ENCODE assay signal across 17 cellular contexts in genomic region chrX:102808336-102808735, GRCh38.
DNase-seq lines count a peak whose midpoint lies in the region; ATAC-seq, FAIRE-seq and TF ChIP-seq lines count a peak whose summit lies in the region.
"Had no signal": no experiment of that assay in that cellular context is flagged by ENCODE, and none has a peak within 500 bp of the region (broad histone marks: within the 10 kb centered on the region; RNA-seq: fewer than 3 reads in every experiment).

No MANE protein-coding gene starts in this region.

- no peaks in the 10 kb centered on the region for H3K36me3 Mint-ChIP-seq in MCF 10A (ENCODE audit: insufficient read depth, unreplicated experiment)

- H3K9me3 Mint-ChIP-seq in MCF 10A (ENCODE audit: unreplicated experiment): no peaks in the 10 kb centered on the region

- H3K4me3 Mint-ChIP-seq in MCF 10A (ENCODE audit: unreplicated experiment): no peak overlapping the region
- H3K4me3 Mint-ChIP-seq: H9 had no signal

- in situ Hi-C loops in mammary epithelial cell (cut with MboI; ENCODE audit: low sequenced_read_pairs in 2 of 2): no loop called here

- CTCF ChIA-PET in mammary epithelial cell (lab: Charles Lee; ENCODE audit: low non-redundant PET) (no interaction called here), MCF 10A (lab: Yijun Ruan, JAX) (interaction anchor here (0.7 kb wide), 1 partner anchor 18 kb away, joined by 3 read pairs; no protein-coding TSS in a partner anchor)

- H3K4me3 ChIP-seq in mammary epithelial cell (replicated peaks in 1 of 3; ENCODE audit: insufficient read depth in 1 of 3, low read depth in 2 of 3, low read length in 3 of 3): no peak overlapping the region
- H3K4me3 ChIP-seq in foreskin fibroblast (ENCODE audit: low read depth in 1 of 2, low read length in 2 of 2): no peak overlapping the region
- H3K4me3 ChIP-seq in MG63: no peak overlapping the region
- no peak overlapping the region for H3K4me3 ChIP-seq in pancreas
- H3K4me3 ChIP-seq: BLaER1 treated with 17β-estradiol and CSF1 and Interleukin-3, amounts not matched to agents 10 nM and 100 nM had no signal

- H3K4me2 ChIP-seq in mammary epithelial cell (ENCODE audit: insufficient read depth, low read depth, low read length): no peak overlapping the region
- H3K4me2 ChIP-seq: BLaER1 treated with 17β-estradiol and CSF1 and Interleukin-3, amounts not matched to agents 10 nM and 100 nM had no signal

- H3K4me1 Mint-ChIP-seq in MCF 10A (ENCODE audit: insufficient read depth, unreplicated experiment): no peaks in the 10 kb centered on the region
- H3K4me1 Mint-ChIP-seq: H9 had no signal

- H3K4me1 ChIP-seq in mammary epithelial cell (ENCODE audit: insufficient read depth, low read length): no peaks in the 10 kb centered on the region
- no peaks in the 10 kb centered on the region for H3K4me1 ChIP-seq in pancreas
- H3K4me1 ChIP-seq: BLaER1 treated with 17β-estradiol and CSF1 and Interleukin-3, amounts not matched to agents 10 nM and 100 nM had no signal

- POLR2A ChIA-PET in MCF 10A (lab: Yijun Ruan, JAX): no interaction called here

- FAIRE-seq in pancreas (lab: Jason Lieb, UNC): no peak

- no peaks in the 10 kb centered on the region for H3K79me2 ChIP-seq in mammary epithelial cell (ENCODE audit: insufficient read depth, low read length)

- TF ChIP-seq CTCF in mammary epithelial cell (conservative IDR thresholded peaks at IDR 0.05 in 1 of 2, IDR thresholded peaks at IDR 0.05 in 1 of 2; ENCODE audit: extremely low read depth in 1 of 2, insufficient read depth in 1 of 2, low read depth in 1 of 2, low read length in 2 of 2): no peak
- no peak for TF ChIP-seq CTCF in MCF 10A (IDR thresholded peaks at IDR 0.05; ENCODE audit: unreplicated experiment)
- TF ChIP-seq CTCF in foreskin fibroblast (IDR thresholded peaks at IDR 0.05; ENCODE audit: low read depth, low read length): no peak
- TF ChIP-seq CTCF in pancreas (IDR thresholded peaks at IDR 0.05): no peak

- DNase-seq in mammary epithelial cell: peak; percentile 18
- no peak for DNase-seq in MCF 10A (ENCODE audit: unreplicated experiment)
- peak; percentile 2 for DNase-seq in amniotic epithelial cell (ENCODE audit: low read depth)
- DNase-seq in foreskin fibroblast: peak; percentile 51 to 70
- DNase-seq in activated T-cell treated with anti-CD3 and anti-CD28 coated beads, Interleukin-2, amount 50 U/mL, for 48 hours: no peak
- no peak for DNase-seq in MG63
- DNase-seq in NCI-H2227 (lab: John Stamatoyannopoulos, UW; ENCODE audit: unreplicated experiment): no peak
- DNase-seq in pancreas: no peak
- DNase-seq: 8988T; DMS 273 treated with DMSO at 0.1 percent for 48 hours; H9; NCI-H1048; NCI-H226; NCI-H526 treated with DMSO at 0.1 percent for 48 hours; NK-92 treated with Interleukin-12 subunit alpha and Interleukin-12 subunit beta, amount 100 ng/mL, for 24 hours had no signal

- H4K20me1 ChIP-seq in mammary epithelial cell (ENCODE audit: insufficient read depth, low read length): no peaks in the 10 kb centered on the region
- H4K20me1 ChIP-seq: BLaER1 treated with 17β-estradiol and CSF1 and Interleukin-3, amounts not matched to agents 10 nM and 100 nM had no signal

- dilution Hi-C loops in mammary epithelial cell (cut with HindIII; ENCODE audit: low sequenced_read_pairs): no loop called here

- no TSS peak for BruUV-seq in mammary epithelial cell (replicated peaks; lab: Mats Ljungman, UMichigan)
- BruUV-seq in MCF 10A (replicated peaks; lab: Mats Ljungman, UMichigan): no TSS peak

- H3K27me3 Mint-ChIP-seq in MCF 10A (ENCODE audit: insufficient read depth, unreplicated experiment): no peaks in the 10 kb centered on the region

- intact Hi-C loops in mammary epithelial cell (cut with micrococcal nuclease): no loop called here
- intact Hi-C loops in MCF 10A (cut with micrococcal nuclease): no loop called here
- intact Hi-C loops in pancreas (cut with DNase I): no loop called here

- no peak overlapping the region for H3K9ac ChIP-seq in mammary epithelial cell (ENCODE audit: insufficient read depth, low read length)
- H3K9ac ChIP-seq: BLaER1 treated with 17β-estradiol and CSF1 and Interleukin-3, amounts not matched to agents 10 nM and 100 nM had no signal

- H3K27ac Mint-ChIP-seq in MCF 10A (ENCODE audit: low read depth, unreplicated experiment): no peak overlapping the region
- H3K27ac Mint-ChIP-seq: H9 had no signal

- H3K9me3 ChIP-seq in mammary epithelial cell (replicated peaks; ENCODE audit: insufficient read depth, low read length) (no peaks in the 10 kb centered on the region), MG63 (no peaks in the 10 kb centered on the region), pancreas (no peaks in the 10 kb centered on the region)

- 57% methylated on average over 1 of the region's 1 CpG for WGBS in mammary epithelial cell (ENCODE audit: low coverage, missing lambda C conversion rate)
- 45 to 83% methylated on average over 1 of the region's 1 CpG for WGBS in pancreas, 2 donors

- H3K27me3 ChIP-seq in mammary epithelial cell (ENCODE audit: insufficient read depth, low read length) (no peaks in the 10 kb centered on the region), MG63 (no peaks in the 10 kb centered on the region), pancreas (peaks cover 0 to 15% (median 0%) of the 10 kb centered on the region in 4 donors)
- H3K27me3 ChIP-seq: BLaER1 treated with 17β-estradiol and CSF1 and Interleukin-3, amounts not matched to agents 10 nM and 100 nM had no signal

- H3K36me3 ChIP-seq in mammary epithelial cell (ENCODE audit: insufficient read depth, low read length): no peaks in the 10 kb centered on the region
- H3K36me3 ChIP-seq in MG63: no peaks in the 10 kb centered on the region
- H3K36me3 ChIP-seq in pancreas: no peaks in the 10 kb centered on the region
- H3K36me3 ChIP-seq: BLaER1 treated with 17β-estradiol and CSF1 and Interleukin-3, amounts not matched to agents 10 nM and 100 nM had no signal

- no peak overlapping the region for H2AFZ ChIP-seq in mammary epithelial cell (ENCODE audit: low read depth, low read length)

- no peak for ATAC-seq in pancreas
- ATAC-seq: Right ventricle myocardium inferior had no signal

- H3K27ac ChIP-seq in mammary epithelial cell (ENCODE audit: insufficient read depth, low read depth, low read length) (no peak overlapping the region), pancreas (no peak overlapping the region)
- H3K27ac ChIP-seq: BLaER1 treated with 17β-estradiol and CSF1 and Interleukin-3, amounts not matched to agents 10 nM and 100 nM had no signal

Comparison
In these comparisons a context has a peak if more than half of its experiments do, and no peak if none do; other contexts are left out.
1. DNase-seq: peak in mammary epithelial cell (single experiment), amniotic epithelial cell (single experiment) and foreskin fibroblast (2 of 2); none in MCF 10A (single experiment), activated T-cell treated with anti-CD3 and anti-CD28 coated beads, Interleukin-2, amount 50 U/mL, for 48 hours (0 of 2), MG63 (single experiment), NCI-H2227 (single experiment) and pancreas (0 of 6).